7 cellular contexts compared by ENCODE assay signal in the genomic region with DNA sequence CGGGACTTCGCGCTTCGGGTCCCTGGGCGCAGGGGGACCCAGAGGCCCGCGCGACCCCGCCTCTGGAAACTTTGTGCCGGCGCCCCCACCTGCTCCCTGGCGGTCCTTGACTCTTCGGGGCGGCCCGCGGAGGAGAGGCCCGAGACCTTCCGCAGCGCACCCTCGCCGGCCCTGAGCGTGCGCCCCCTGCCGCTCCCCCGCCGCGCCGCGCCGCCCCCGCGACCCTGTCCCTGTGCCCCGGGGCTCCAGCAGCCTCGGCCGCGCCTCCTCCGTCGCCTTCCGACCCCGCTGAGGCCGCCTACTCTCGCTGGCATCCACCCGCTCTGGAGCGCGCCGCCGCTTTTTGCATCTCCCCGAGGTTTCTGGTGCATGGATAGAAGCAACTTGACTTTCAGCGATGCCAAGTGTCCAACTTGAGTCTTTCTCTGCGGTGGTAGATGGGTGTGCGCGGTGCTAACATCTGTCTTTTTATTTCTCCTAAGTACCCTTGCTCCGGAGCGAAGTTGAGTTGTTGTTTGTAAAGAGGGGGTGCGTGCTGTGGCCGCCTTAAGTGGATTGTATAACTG. TPM values are rescaled to one million over a fixed set of nuclear protein-coding genes. Genes with fewer than 3 reads are reported as not detected.
A peak's percentile ranks its signal among the peaks of the same experiment; 100 is the strongest.
DNase-seq lines count a peak whose midpoint lies in the region; ATAC-seq and TF ChIP-seq lines count a peak whose summit lies in the region.

No MANE protein-coding gene starts in this region.

- H3K36me3 Mint-ChIP-seq in H9 (ENCODE audit: insufficient read depth in 1 of 3, low read depth in 3 of 3), result peaks cover 0 to 3% (median 0%) of the 10 kb centered on the region in 3 experiments; a peak in 3 of 7 replicates
- peaks cover 4% of the 10 kb centered on the region for H3K36me3 Mint-ChIP-seq in activated B cell treated with CpG ODN at 0.5 μM for 24 hours (ENCODE audit: low read depth)

- H2AFZ ChIP-seq in H9 (ENCODE audit: low read length), result no peak overlapping the region

- peak overlapping the region; percentile 89 to 90 for H3K4me3 Mint-ChIP-seq in H9
- peak overlapping the region; percentile 95 for H3K4me3 Mint-ChIP-seq in activated B cell treated with CpG ODN at 0.5 μM for 24 hours

- no peak overlapping the region for H2BK12ac ChIP-seq in H9 (ENCODE audit: insufficient read length, low read depth, low read length)

- peaks cover 42% of the 10 kb centered on the region in 2 experiments for H3K4me1 Mint-ChIP-seq in H9
- peaks cover 26% of the 10 kb centered on the region for H3K4me1 Mint-ChIP-seq in activated B cell treated with CpG ODN at 0.5 μM for 24 hours

- no peak overlapping the region for H3T11ph ChIP-seq in H9 (ENCODE audit: low read length)

- peaks cover 4% of the 10 kb centered on the region; the same call in 1 of the 2 replicates for H3K79me2 ChIP-seq in H9 (ENCODE audit: insufficient read depth, low read length)

- H3K56ac ChIP-seq in H9 (ENCODE audit: insufficient read length, low read depth, low read length), result no peak overlapping the region

- no peak overlapping the region for H4K91ac ChIP-seq in H9 (ENCODE audit: insufficient read length, low read depth, low read length)

- peaks cover 17% of the 10 kb centered on the region for H3K23me2 ChIP-seq in H9 (ENCODE audit: insufficient read length, low read depth, low read length, poor library complexity, severe bottlenecking)

- POLR2A ChIA-PET in activated B cell treated with CpG ODN at 0.5 μM for 24 hours (lab: Charles Lee), result no interaction called here

- no peak overlapping the region for H3K18ac ChIP-seq in H9 (ENCODE audit: insufficient read length, low read depth, low read length)

- peak; percentile 67 for ATAC-seq in activated B cell treated with CpG ODN at 0.5 μM for 24 hours (ENCODE audit: low read depth)

- intact Hi-C loops in activated B cell treated with CpG ODN at 0.5 μM for 24 hours (cut with micrococcal nuclease), result no loop called here

- DNase-seq in GM12865 (ENCODE audit: low read depth) (peak; percentile 83), H9 (peak; percentile 80), MV-4-11 (lab: John Stamatoyannopoulos, UW) (peak; percentile 16), activated B cell treated with CpG ODN at 0.5 μM for 24 hours (peak; percentile 74), caudate nucleus (lab: John Stamatoyannopoulos, UW) (peak in 39 of 61 donors; percentile 20 to 83 (median 51))
- peak; percentile 78 for DNase-seq in stimulated activated CD4-positive, alpha-beta T cell treated with anti-CD3 and anti-CD28 coated beads, Interleukin-1b, Interleukin-23, amount 100 ng/mL, for 48 hours

- H3K9me3 Mint-ChIP-seq in H9 (no peaks in the 10 kb centered on the region; a peak in 2 of 5 replicates), activated B cell treated with CpG ODN at 0.5 μM for 24 hours (no peaks in the 10 kb centered on the region)

- no peaks in the 10 kb centered on the region for H3K27me3 ChIP-seq in H9 (ENCODE audit: insufficient read depth, low read length)
- no peaks in the 10 kb centered on the region for H3K27me3 ChIP-seq in layer of hippocampus (ENCODE audit: control insufficient read depth, insufficient read depth, low read length)

- no peak overlapping the region for H2BK120ac ChIP-seq in H9 (ENCODE audit: low read depth, low read length, poor library complexity, severe bottlenecking)

- H2BK20ac ChIP-seq in H9 (ENCODE audit: low read depth, low read length, poor library complexity, severe bottlenecking), result no peak overlapping the region

- peaks cover 2% of the 10 kb centered on the region for H3K79me1 ChIP-seq in H9 (ENCODE audit: insufficient read depth, low read depth, low read length, poor library complexity, severe bottlenecking)

- H2BK5ac ChIP-seq in H9 (ENCODE audit: insufficient read length, low read length), result no peak overlapping the region

- no peaks in the 10 kb centered on the region for H3K9me3 ChIP-seq in H9 (ENCODE audit: control insufficient read depth, low read depth, low read length)

- no peak overlapping the region for H4K8ac ChIP-seq in H9 (replicated peaks; ENCODE audit: insufficient read length, low read depth, low read length)

- H3K4ac ChIP-seq in H9 (ENCODE audit: low read depth, low read length), result no peak overlapping the region

- H3K9ac ChIP-seq in H9 (ENCODE audit: extremely low read depth, insufficient read length, low read length), result peak overlapping the region; percentile 30

- CTCF ChIA-PET in activated B cell treated with CpG ODN at 0.5 μM for 24 hours (lab: Charles Lee), result no interaction called here

- WGBS in H9 (ENCODE audit: extremely low coverage, insufficient read length, low lambda C conversion rate), result no CpG with 5 or more reads among the region's 56 CpGs

- peaks cover 7% of the 10 kb centered on the region for H3K4me1 ChIP-seq in H9 (ENCODE audit: insufficient read depth, low read length)

- H3K27ac ChIP-seq in H9 (ENCODE audit: insufficient read length, low read depth, low read length) (no peak overlapping the region), caudate nucleus (ENCODE audit: low read depth, low read length) (peak overlapping the region; percentile 16), layer of hippocampus (ENCODE audit: low read depth, low read length) (peak overlapping the region; percentile 64)

- TF ChIP-seq CTCF in GM12865 (IDR thresholded peaks at IDR 0.05; ENCODE audit: insufficient read depth, low read depth, low read length, missing control alignments) (peak; percentile 54), H9 (conservative IDR thresholded peaks at IDR 0.05) (peak; percentile 51), activated B cell treated with CpG ODN at 0.5 μM for 24 hours (IDR thresholded peaks at IDR 0.05) (no peak)

- H4K20me1 ChIP-seq in H9 (ENCODE audit: control insufficient read depth, insufficient read depth, insufficient read length), result no peaks in the 10 kb centered on the region

- H3K27me3 Mint-ChIP-seq in H9 (ENCODE audit: low read depth), result peaks cover 12% of the 10 kb centered on the region
- no peaks in the 10 kb centered on the region for H3K27me3 Mint-ChIP-seq in activated B cell treated with CpG ODN at 0.5 μM for 24 hours

- no peak overlapping the region for H2AK5ac ChIP-seq in H9 (ENCODE audit: insufficient read length, low read length)

- peak overlapping the region; percentile 92 for H3K4me3 ChIP-seq in GM12865 (ENCODE audit: low read depth, low read length)

- no peak overlapping the region for H3K23ac ChIP-seq in H9 (ENCODE audit: insufficient read length, low read depth, low read length)

- peak overlapping the region; percentile 91 for H3K4me2 ChIP-seq in H9 (ENCODE audit: insufficient read depth, insufficient read length, low read length)

- H2BK15ac ChIP-seq in H9 (ENCODE audit: low read depth, low read length), result no peak overlapping the region; the same call in 1 of the 2 replicates

- H4K5ac ChIP-seq in H9 (ENCODE audit: insufficient read length, low read depth, low read length), result no peak overlapping the region

- no peak overlapping the region for H3K14ac ChIP-seq in H9 (ENCODE audit: insufficient read depth, low read length)

- H3K27ac Mint-ChIP-seq in H9 (peak overlapping the region; percentile 12 to 67 (median 63); a peak in 5 of 7 replicates), activated B cell treated with CpG ODN at 0.5 μM for 24 hours (peak overlapping the region; percentile 82)

RNA-seq across cellular contexts. Expression of a gene that starts 0.4 kb away (rescaled TPM):
- total RNA-seq in H9 (2021) (21.3 and 22.0 TPM in 2 replicates), activated B cell treated with CpG ODN at 0.5 μM for 24 hours (4.3 TPM in 2 replicates)

Comparison
In these comparisons a context has a peak if more than half of its experiments do, and no peak if none do; other contexts are left out.
1. DNase-seq: peak in every context shown above with its lines; median percentile 83 in GM12865; 80 in H9; 78 in stimulated activated CD4-positive, alpha-beta T cell treated with anti-CD3 and anti-CD28 coated beads, Interleukin-1b, Interleukin-23, amount 100 ng/mL, for 48 hours; 74 in activated B cell treated with CpG ODN at 0.5 μM for 24 hours; 51 in caudate nucleus; 16 in MV-4-11.